ENCODE assay signal across 18 cellular contexts in the genomic region with DNA sequence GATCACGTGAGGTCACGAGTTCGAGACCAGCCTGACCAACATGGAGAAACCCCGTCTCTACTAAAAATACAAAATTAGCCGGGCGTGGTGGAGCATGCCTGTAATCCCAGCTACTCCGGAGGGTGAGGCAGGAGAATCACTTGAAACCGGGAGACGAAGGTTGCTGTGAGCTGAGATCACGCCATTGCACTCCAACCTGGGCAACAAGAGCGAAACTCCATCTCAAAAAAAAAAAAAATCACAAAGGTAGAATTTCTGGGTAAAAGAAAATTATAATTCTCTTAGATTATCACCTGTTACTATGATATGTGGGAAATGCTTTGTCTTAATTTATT. TPM values are rescaled to one million over a fixed set of nuclear protein-coding genes. Genes with fewer than 3 reads are reported as not detected.
"Had no signal": no experiment of that assay in that cellular context is flagged by ENCODE, and none has a peak within 500 bp of the region (broad histone marks: within the 10 kb centered on the region; RNA-seq: fewer than 3 reads in every experiment).

No MANE protein-coding gene starts in this region.

RNA-seq across cellular contexts. Expression of a gene that starts 3.4 kb away (rescaled TPM):
- total RNA-seq: kidney; kidney epithelial cell; left cardiac atrium; left colon; left lobe of liver; left ventricle myocardium inferior; left ventricle myocardium superior; liver; lung microvascular endothelial cell; mammary epithelial cell; mesenteric fat pad; mesothelial cell of epicardium; mononuclear cell; mucosa of descending colon; myocyte; naive thymus-derived CD4-positive, alpha-beta T cell had no signal
- polyA plus RNA-seq: immature natural killer cell; keratinocyte; liver; mammary epithelial cell; naive thymus-derived CD4-positive, alpha-beta T cell had no signal
